ENCODE assay signal across 8 cellular contexts in genomic region chr2:74498500-74499268, GRCh38. TPM values are rescaled to one million over a fixed set of nuclear protein-coding genes. Genes with fewer than 3 reads are reported as not detected.
A peak's percentile ranks its signal among the peaks of the same experiment; 100 is the strongest.
DNase-seq lines count a peak whose midpoint lies in the region; ATAC-seq, FAIRE-seq and TF ChIP-seq lines count a peak whose summit lies in the region.

No MANE protein-coding gene starts in this region.

- no peak overlapping the region for H3K23ac ChIP-seq in H1 (ENCODE audit: insufficient read length)

- no peak overlapping the region for H3K14ac ChIP-seq in H1 (ENCODE audit: insufficient read length)

- 0 out of 2 replicates have a peak overlapping the region, but pooled peaks have one; percentile 26 for H2BK5ac ChIP-seq in H1 (ENCODE audit: low read depth, low read length)

- H4K20me1 ChIP-seq in PC-3 (ENCODE audit: low read length), result no peaks in the 10 kb centered on the region
- H4K20me1 ChIP-seq in H1 (replicated peaks in 1 of 2; ENCODE audit: control insufficient read depth in 1 of 2, insufficient read depth in 2 of 2, low read length in 2 of 2), result peaks cover 0 to 16% of the 10 kb centered on the region in 2 experiments
- no peaks in the 10 kb centered on the region for H4K20me1 ChIP-seq in neural cell (ENCODE audit: insufficient read depth)

- no peaks in the 10 kb centered on the region for H3K27me3 ChIP-seq in PC-3 (ENCODE audit: low read length)
- H3K27me3 ChIP-seq in H1 (replicated peaks in 1 of 4; ENCODE audit: control insufficient read depth in 3 of 4, extremely low read depth in 1 of 4, insufficient read depth in 3 of 4, low read length in 3 of 4), result peaks cover 75 to 88% (median 87%) of the 10 kb centered on the region in 4 experiments
- H3K27me3 ChIP-seq in neural cell (ENCODE audit: insufficient read depth, low read depth, low read length), result peaks cover 79% of the 10 kb centered on the region

- no peak overlapping the region for H2BK120ac ChIP-seq in H1 (replicated peaks; ENCODE audit: low read depth, low read length)

- H3K56ac ChIP-seq in H1 (replicated peaks; ENCODE audit: insufficient read length, low read depth, low read length), result no peak overlapping the region

- no peak for TF ChIP-seq EP300 in H1 (IDR thresholded peaks at IDR 0.05; ENCODE audit: borderline replicate concordance in 1 of 2, low read depth in 2 of 2, low read length in 2 of 2)
- TF ChIP-seq EP300 in neural cell (conservative IDR thresholded peaks at IDR 0.05; ENCODE audit: poor library complexity, severe bottlenecking), result no peak

- H4K5ac ChIP-seq in H1 (ENCODE audit: insufficient read length, low read depth, low read length), result no peak overlapping the region

- H3K4ac ChIP-seq in H1 (replicated peaks; ENCODE audit: insufficient read length, low read depth, low read length), result no peak overlapping the region

- no peak for FAIRE-seq in H1 (lab: Jason Lieb, UNC)

- H3K9me2 ChIP-seq in PC-3 (replicated peaks; ENCODE audit: low read length), result no peaks in the 10 kb centered on the region
- H3K9me2 ChIP-seq in neural cell (ENCODE audit: insufficient read depth, low read length), result no peaks in the 10 kb centered on the region

- peak; percentile 69 for ATAC-seq in PC-3
- no peak for ATAC-seq in GM21447 (IDR thresholded peaks at IDR 0.05; ENCODE audit: unreplicated experiment)

- peak overlapping the region; percentile 62 for H4K91ac ChIP-seq in H1 (replicated peaks; ENCODE audit: insufficient read length, low read length)

- no peak for TF ChIP-seq RAD21 in H1 (IDR thresholded peaks at IDR 0.05 in 1 of 2, conservative IDR thresholded peaks at IDR 0.05 in 1 of 2; ENCODE audit: low read depth in 2 of 2, low read length in 2 of 2)
- no peak for TF ChIP-seq RAD21 in neural cell (conservative IDR thresholded peaks at IDR 0.05)

- H3K27ac ChIP-seq in PC-3 (ENCODE audit: low read length) (no peak overlapping the region), H1 (ENCODE audit: low read depth, low read length) (no peak overlapping the region), neural cell (ENCODE audit: low read length) (no peak overlapping the region)

- H3K79me2 ChIP-seq in PC-3 (ENCODE audit: low read length), result no peaks in the 10 kb centered on the region
- H3K79me2 ChIP-seq in H1 (ENCODE audit: control insufficient read depth in 1 of 2, insufficient read depth in 2 of 2, low read length in 2 of 2), result no peaks in the 10 kb centered on the region
- H3K79me2 ChIP-seq in neural cell (replicated peaks; ENCODE audit: insufficient read depth, low read length), result no peaks in the 10 kb centered on the region

- peak overlapping the region; percentile 96 for H3K18ac ChIP-seq in H1 (ENCODE audit: extremely low read depth, low read length)

- CTCF ChIA-PET in PC-3 (lab: Charles Lee) (no interaction called here), H1 (lab: Charles Lee; ENCODE audit: partially characterized antibody) (interaction anchor here (0.6 to 5.1 kb wide), 7 partner anchors 11 to 90 kb away, joined by 3 to 24 read pairs (median 8); partner anchors contain the start of genes CCDC142 and TTC31)

- DNase-seq in PC-3 (peak; percentile 58), H1 (ENCODE audit: low read depth in 1 of 2, low spot score in 2 of 2) (peak in 1 of 2 experiments; percentile 83), NCI-H526 treated with DMSO at 0.1 percent for 48 hours (lab: John Stamatoyannopoulos, UW) (no peak), NCI-H345 treated with DMSO at 0.1 percent for 48 hours (lab: John Stamatoyannopoulos, UW; ENCODE audit: unreplicated experiment) (no peak), NCI-H2081 (lab: John Stamatoyannopoulos, UW) (no peak)

- H3K9me3 ChIP-seq in PC-3 (ENCODE audit: low read length) (no peaks in the 10 kb centered on the region), H1 (ENCODE audit: insufficient read depth in 2 of 2, low read depth in 1 of 2, low read length in 1 of 2) (no peaks in the 10 kb centered on the region), neural cell (ENCODE audit: low read length) (no peaks in the 10 kb centered on the region)

- no peak for TF ChIP-seq POLR2A in H1 (IDR thresholded peaks at IDR 0.05; ENCODE audit: control extremely low read depth in 1 of 2, low read depth in 2 of 2, low read length in 2 of 2)

- H3K23me2 ChIP-seq in H1 (ENCODE audit: low read depth, low read length), result peaks cover 32% of the 10 kb centered on the region; the same call in 1 of the 2 replicates

- H2AFZ ChIP-seq in PC-3 (ENCODE audit: low read length) (peak overlapping the region; percentile 87), H1 (ENCODE audit: low read length) (peak overlapping the region; percentile 47), neural cell (ENCODE audit: low read depth, low read length) (no peak overlapping the region)

- TF ChIP-seq CTCF in PC-3 (conservative IDR thresholded peaks at IDR 0.05; ENCODE audit: low read depth, low read length), result no peak
- no peak for TF ChIP-seq CTCF in H1 (IDR thresholded peaks at IDR 0.05; ENCODE audit: control extremely low read depth in 1 of 3, insufficient read depth in 1 of 3, low read depth in 1 of 3, low read length in 3 of 3)
- TF ChIP-seq CTCF in neural cell (IDR thresholded peaks at IDR 0.05; ENCODE audit: poor library complexity, severe bottlenecking), result no peak

- peak overlapping the region; percentile 94; the same call in 1 of the 2 replicates for H2BK12ac ChIP-seq in H1 (ENCODE audit: low read depth, low read length)

- H3F3A ChIP-seq in PC-3 (ENCODE audit: low read length, unreplicated experiment), result no peaks in the 10 kb centered on the region
- H3F3A ChIP-seq in neural cell (ENCODE audit: insufficient read depth, low read length, poor library complexity, severe bottlenecking), result no peaks in the 10 kb centered on the region

- peak overlapping the region; percentile 94 for H3K4me2 ChIP-seq in PC-3 (ENCODE audit: low read length)
- peak overlapping the region; percentile 78 to 97 for H3K4me2 ChIP-seq in H1 (ENCODE audit: insufficient read depth in 1 of 2, low read depth in 2 of 2, low read length in 2 of 2)
- peak overlapping the region; percentile 36 for H3K4me2 ChIP-seq in neural cell (ENCODE audit: low read length)

- H4K8ac ChIP-seq in H1 (ENCODE audit: extremely low read depth, insufficient read depth, low read length), result peak overlapping the region; percentile 90

- intact Hi-C loops in PC-3 (cut with micrococcal nuclease), result loop anchor here (1.0 kb wide), 1 partner anchor 15 kb away; the partner anchor contains the start of gene TTC31

- H3K9ac ChIP-seq in PC-3 (ENCODE audit: low read length) (peak overlapping the region; percentile 19; the same call in 1 of the 2 replicates), H1 (replicated peaks in 1 of 4; ENCODE audit: extremely low read depth in 1 of 4, low read depth in 3 of 4, low read length in 3 of 4) (no peak overlapping the region), neural cell (ENCODE audit: low read length) (no peak overlapping the region)

- POLR2A ChIA-PET in PC-3 (lab: Charles Lee; ENCODE audit: unreplicated experiment), result no interaction called here
- POLR2A ChIA-PET in H1 (lab: Charles Lee; ENCODE audit: partially characterized antibody), result interaction anchor here (0.7 to 9.4 kb wide), 16 partner anchors 8 to 86 kb away, joined by 3 to 73 read pairs (median 5); partner anchors contain the start of genes AUP1, CCDC142, DQX1 and HTRA2

- WGBS in H1 (ENCODE audit: extremely low coverage in 1 of 2, insufficient coverage in 1 of 2, insufficient read length in 1 of 2, insufficient replicate concordance in 2 of 2, low coverage in 1 of 2, low lambda C conversion rate in 2 of 2, missing lambda C conversion rate in 1 of 2), 2 experiments, result 2% methylated on average over 40 of the region's 41 CpGs; no CpG with 5 or more reads in 1 of the 2 experiments

- TSS peak; percentile 40 for BruUV-seq in PC-3 (replicated peaks; lab: Mats Ljungman, UMichigan)

- H2BK20ac ChIP-seq in H1 (ENCODE audit: low read length), result peak overlapping the region; percentile 48

- 0 out of 2 replicates have a peak overlapping the region, but pooled peaks have one; percentile 72 for H2BK15ac ChIP-seq in H1 (ENCODE audit: low read length)

- H3K36me3 ChIP-seq in PC-3 (ENCODE audit: low read depth, low read length), result peaks cover 7% of the 10 kb centered on the region; the same call in 1 of the 2 replicates
- no peaks in the 10 kb centered on the region; a peak in 1 of 8 replicates for H3K36me3 ChIP-seq in H1 (ENCODE audit: control insufficient read depth in 2 of 4, insufficient read depth in 4 of 4, low read length in 3 of 4)
- no peaks in the 10 kb centered on the region for H3K36me3 ChIP-seq in neural cell (ENCODE audit: insufficient read depth, low read length)

- H2AK5ac ChIP-seq in H1 (ENCODE audit: low read depth, low read length), result no peak overlapping the region

- H3K4me1 ChIP-seq in PC-3 (ENCODE audit: insufficient read depth, low read length), result peaks cover 19% of the 10 kb centered on the region
- peaks cover 7 to 53% (median 31%) of the 10 kb centered on the region in 4 experiments for H3K4me1 ChIP-seq in H1 (replicated peaks in 1 of 4; ENCODE audit: control insufficient read depth in 3 of 4, insufficient read depth in 4 of 4, low read length in 3 of 4)

- H3K4me3 ChIP-seq in GM08714 (ENCODE audit: low read length) (peak overlapping the region; percentile 28; the same call in 1 of the 2 replicates), PC-3 (ENCODE audit: low read length) (peak overlapping the region; percentile 67), H1 (ENCODE audit: extremely low read depth in 1 of 4, insufficient read depth in 2 of 4, low read depth in 3 of 4, low read length in 4 of 4) (peak overlapping the region; percentile 20 to 57 (median 46); a peak in 7 of 8 replicates), neural cell (ENCODE audit: low read length) (peak overlapping the region; percentile 55)

- no peaks in the 10 kb centered on the region for H3K79me1 ChIP-seq in H1 (ENCODE audit: low read depth, low read length)

RNA-seq across cellular contexts. Expression of gene LBX2, which starts 0.7 kb away (rescaled TPM):
- not detected in 2 replicates for total RNA-seq in PC-3 (2014; rRNA removed)
- total RNA-seq in H1 (2021; fragmentation: NEBNext Ultra II Directional; extraction: Animal tissue kit (Norgen Biotek cat#: 25700)), result 0.55 TPM in 1 of 2 replicates, not detected in the other
- polyA plus RNA-seq in H1 (2011; rRNA removed), result 0.27 and 0.42 TPM in 2 replicates
- polyA plus RNA-seq in H1 (2011; cell fraction: cytosol; rRNA removed), result 2.0 TPM
- polyA plus RNA-seq in H1 (2011; cell fraction: nucleus; rRNA removed), result 0.30 TPM
- 0.25 to 0.66 TPM (median 0.43 TPM) in 4 replicates for polyA plus RNA-seq in H1 (2012, experiment 1 of 2)
- polyA plus RNA-seq in H1 (2012, experiment 2 of 2), result 0.35 TPM
- polyA plus RNA-seq in H1 (2013, experiment 1 of 2), result 0.20 TPM
- polyA plus RNA-seq in H1 (2013, experiment 2 of 2), result 0.17 TPM
- polyA minus RNA-seq in H1 (2011; rRNA and poly(A)+ RNA removed), result 0.13 TPM in 1 of 2 replicates, not detected in the other
- polyA minus RNA-seq in H1 (2011; cell fraction: cytosol; rRNA and poly(A)+ RNA removed), result not detected
- polyA minus RNA-seq in H1 (2011; cell fraction: nucleus; rRNA and poly(A)+ RNA removed), result 1.7 TPM
- polyA plus RNA-seq in neural cell, result not detected in 2 replicates
- polyA minus RNA-seq in neural cell, result not detected in 2 replicates

RNA-seq across cellular contexts. Expression of gene PCGF1, which starts 8.8 kb away (rescaled TPM):
- 31.2 and 35.7 TPM in 2 replicates for total RNA-seq in PC-3 (2014; rRNA removed)
- 10.0 and 13.8 TPM in 2 replicates for total RNA-seq in H1 (2021; fragmentation: NEBNext Ultra II Directional; extraction: Animal tissue kit (Norgen Biotek cat#: 25700))
- 12.1 and 23.7 TPM in 2 replicates for polyA plus RNA-seq in H1 (2011; rRNA removed)
- polyA plus RNA-seq in H1 (2011; cell fraction: cytosol; rRNA removed), result 15.4 TPM
- polyA plus RNA-seq in H1 (2011; cell fraction: nucleus; rRNA removed), result 13.2 TPM
- 9.2 to 15.1 TPM (median 14.9 TPM) in 4 replicates for polyA plus RNA-seq in H1 (2012, experiment 1 of 2)
- 10.1 TPM for polyA plus RNA-seq in H1 (2012, experiment 2 of 2)
- polyA plus RNA-seq in H1 (2013, experiment 1 of 2), result 10.7 TPM
- polyA plus RNA-seq in H1 (2013, experiment 2 of 2), result 8.6 TPM
- 17.4 and 23.0 TPM in 2 replicates for polyA minus RNA-seq in H1 (2011; rRNA and poly(A)+ RNA removed)
- 11.3 TPM for polyA minus RNA-seq in H1 (2011; cell fraction: cytosol; rRNA and poly(A)+ RNA removed)
- 14.3 TPM for polyA minus RNA-seq in H1 (2011; cell fraction: nucleus; rRNA and poly(A)+ RNA removed)
- 30.2 and 38.9 TPM in 2 replicates for polyA plus RNA-seq in neural cell
- 22.9 and 27.9 TPM in 2 replicates for polyA minus RNA-seq in neural cell

RNA-seq across cellular contexts. Expression of gene TLX2, which starts 15.6 kb away (rescaled TPM):
- total RNA-seq in PC-3 (2014; rRNA removed), result 3.1 and 3.4 TPM in 2 replicates
- 0.15 and 0.17 TPM in 2 replicates for total RNA-seq in H1 (2021; fragmentation: NEBNext Ultra II Directional; extraction: Animal tissue kit (Norgen Biotek cat#: 25700))
- polyA plus RNA-seq in H1 (2011; rRNA removed), result 0.06 and 0.17 TPM in 2 replicates
- 0.09 TPM for polyA plus RNA-seq in H1 (2011; cell fraction: cytosol; rRNA removed)
- polyA plus RNA-seq in H1 (2011; cell fraction: nucleus; rRNA removed), result 0.44 TPM
- polyA plus RNA-seq in H1 (2012, experiment 1 of 2), result 0.11 to 0.47 TPM (median 0.28 TPM) in 4 replicates
- polyA plus RNA-seq in H1 (2012, experiment 2 of 2), result not detected
- polyA plus RNA-seq in H1 (2013, experiment 1 of 2), result 0.06 TPM
- polyA plus RNA-seq in H1 (2013, experiment 2 of 2), result 0.06 TPM
- polyA minus RNA-seq in H1 (2011; rRNA and poly(A)+ RNA removed), result 0.12 TPM in 1 of 2 replicates, not detected in the other
- polyA minus RNA-seq in H1 (2011; cell fraction: cytosol; rRNA and poly(A)+ RNA removed), result not detected
- polyA minus RNA-seq in H1 (2011; cell fraction: nucleus; rRNA and poly(A)+ RNA removed), result 1.1 TPM
- polyA plus RNA-seq in neural cell, result not detected in 2 replicates
- polyA minus RNA-seq in neural cell, result not detected in 2 replicates

RNA-seq across cellular contexts. Expression of gene TTC31, which starts 15.8 kb away (rescaled TPM):
- total RNA-seq in PC-3 (2014; rRNA removed), result 21.1 and 21.4 TPM in 2 replicates
- 27.4 and 28.8 TPM in 2 replicates for total RNA-seq in H1 (2021; fragmentation: NEBNext Ultra II Directional; extraction: Animal tissue kit (Norgen Biotek cat#: 25700))
- polyA plus RNA-seq in H1 (2011; rRNA removed) (29.9 and 36.1 TPM in 2 replicates), neural cell (11.0 and 16.3 TPM in 2 replicates)
- polyA plus RNA-seq in H1 (2011; cell fraction: cytosol; rRNA removed), result 29.6 TPM
- polyA plus RNA-seq in H1 (2011; cell fraction: nucleus; rRNA removed), result 91.5 TPM
- polyA plus RNA-seq in H1 (2012, experiment 1 of 2), result 20.1 to 25.2 TPM (median 23.8 TPM) in 4 replicates
- polyA plus RNA-seq in H1 (2012, experiment 2 of 2), result 18.1 TPM
- polyA plus RNA-seq in H1 (2013, experiment 1 of 2), result 17.3 TPM
- 17.2 TPM for polyA plus RNA-seq in H1 (2013, experiment 2 of 2)
- polyA minus RNA-seq in H1 (2011; rRNA and poly(A)+ RNA removed), result 22.5 and 28.6 TPM in 2 replicates
- 15.3 TPM for polyA minus RNA-seq in H1 (2011; cell fraction: cytosol; rRNA and poly(A)+ RNA removed)
- 30.2 TPM for polyA minus RNA-seq in H1 (2011; cell fraction: nucleus; rRNA and poly(A)+ RNA removed)
- 7.1 and 7.2 TPM in 2 replicates for polyA minus RNA-seq in neural cell

RNA-seq across cellular contexts. Expression of gene CCDC142, which starts 15.9 kb away (rescaled TPM):
- 14.7 and 21.1 TPM in 2 replicates for total RNA-seq in PC-3 (2014; rRNA removed)
- total RNA-seq in H1 (2021; fragmentation: NEBNext Ultra II Directional; extraction: Animal tissue kit (Norgen Biotek cat#: 25700)), result 10.7 and 12.1 TPM in 2 replicates
- polyA plus RNA-seq in H1 (2011; rRNA removed) (6.0 and 6.7 TPM in 2 replicates), neural cell (21.6 and 48.0 TPM in 2 replicates)
- polyA plus RNA-seq in H1 (2011; cell fraction: cytosol; rRNA removed), result 5.9 TPM
- 20.6 TPM for polyA plus RNA-seq in H1 (2011; cell fraction: nucleus; rRNA removed)
- polyA plus RNA-seq in H1 (2012, experiment 1 of 2), result 5.5 to 8.1 TPM (median 6.8 TPM) in 4 replicates
- 4.4 TPM for polyA plus RNA-seq in H1 (2012, experiment 2 of 2)
- 5.4 TPM for polyA plus RNA-seq in H1 (2013, experiment 1 of 2)
- 3.8 TPM for polyA plus RNA-seq in H1 (2013, experiment 2 of 2)
- polyA minus RNA-seq in H1 (2011; rRNA and poly(A)+ RNA removed), result 20.4 and 22.4 TPM in 2 replicates
- 10.3 TPM for polyA minus RNA-seq in H1 (2011; cell fraction: cytosol; rRNA and poly(A)+ RNA removed)
- polyA minus RNA-seq in H1 (2011; cell fraction: nucleus; rRNA and poly(A)+ RNA removed), result 30.3 TPM
- 35.5 and 53.1 TPM in 2 replicates for polyA minus RNA-seq in neural cell

Comparison
In these comparisons a context has a peak if more than half of its experiments do, and no peak if none do; other contexts are left out.
1. H3K4me2 ChIP-seq: peak in every context shown above with its lines; median percentile 94 in PC-3; 88 in H1; 36 in neural cell.